Comparison of ENCODE assay signal across 12 cellular contexts in genomic region chr9:104907278-104907951, GRCh38. TPM values are rescaled to one million over a fixed set of nuclear protein-coding genes. Genes with fewer than 3 reads are reported as not detected.
DNase-seq lines count a peak whose midpoint lies in the region; ATAC-seq and TF ChIP-seq lines count a peak whose summit lies in the region.
"Had no signal": no experiment of that assay in that cellular context is flagged by ENCODE, and none has a peak within 500 bp of the region (broad histone marks: within the 10 kb centered on the region; RNA-seq: fewer than 3 reads in every experiment).

No MANE protein-coding gene starts in this region.

- TF ChIP-seq POLR2A in vagina (IDR thresholded peaks at IDR 0.05), result no peak

- H3K36me3 ChIP-seq in MG63, result no peaks in the 10 kb centered on the region
- peaks cover 10% of the 10 kb centered on the region for H3K36me3 ChIP-seq in lower lobe of right lung
- H3K36me3 ChIP-seq in vagina, result peaks cover 0 to 6% of the 10 kb centered on the region in 2 donors

- TF ChIP-seq CTCF in epithelial cell of esophagus (IDR thresholded peaks at IDR 0.05; ENCODE audit: insufficient read depth, low read depth, low read length, missing control alignments), result no peak
- TF ChIP-seq CTCF in lower lobe of right lung (IDR thresholded peaks at IDR 0.05), result no peak
- TF ChIP-seq CTCF in vagina (IDR thresholded peaks at IDR 0.05), result no peak

- DNase-seq in MG63 (peak; percentile 58), epithelial cell of esophagus (ENCODE audit: low read depth) (peak; percentile 66), lower lobe of right lung (no peak), vagina (ENCODE audit: extremely low spot score in 2 of 2) (no peak), activated gamma-delta T cell treated with Interleukin-2 at 50 U/mL for 16 hours (no peak), T-helper 1 cell (no peak)
- DNase-seq: activated CD4-positive, alpha-beta T cell treated with anti-CD3 and anti-CD28 coated beads for 48 hours; central memory CD4-positive, alpha-beta T cell; NCI-H1417 treated with DMSO at 0.1 percent for 48 hours; spleen had no signal

- H3K27ac ChIP-seq in lower lobe of right lung (peak overlapping the region; percentile 36), vagina (peak overlapping the region; percentile 9)

- H3K4me1 ChIP-seq in lower lobe of right lung, result peaks cover 61% of the 10 kb centered on the region
- peaks cover 95% of the 10 kb centered on the region for H3K4me1 ChIP-seq in vagina

- no peaks in the 10 kb centered on the region for H3K27me3 ChIP-seq in MG63
- no peaks in the 10 kb centered on the region for H3K27me3 ChIP-seq in lower lobe of right lung (ENCODE audit: low read depth)
- no peaks in the 10 kb centered on the region for H3K27me3 ChIP-seq in vagina
- H3K27me3 ChIP-seq: spleen had no signal

- no peaks in the 10 kb centered on the region for H3K9me3 ChIP-seq in MG63
- H3K9me3 ChIP-seq in lower lobe of right lung, result no peaks in the 10 kb centered on the region
- no peaks in the 10 kb centered on the region for H3K9me3 ChIP-seq in vagina
- H3K9me3 ChIP-seq: spleen had no signal

- peak in 1 of 2 donors; percentile 25 for ATAC-seq in lower lobe of right lung
- no peak for ATAC-seq in GM19463 (IDR thresholded peaks at IDR 0.05; ENCODE audit: unreplicated experiment)
- no peak for ATAC-seq in GM19455 (IDR thresholded peaks at IDR 0.05; ENCODE audit: unreplicated experiment)

- no peak overlapping the region for H3K4me3 ChIP-seq in MG63
- H3K4me3 ChIP-seq in epithelial cell of esophagus (ENCODE audit: low read length), result no peak overlapping the region
- no peak overlapping the region for H3K4me3 ChIP-seq in lower lobe of right lung
- no peak overlapping the region for H3K4me3 ChIP-seq in vagina
- H3K4me3 ChIP-seq: spleen had no signal

- intact Hi-C loops in lower lobe of right lung (cut with DNase I) (no loop called here), vagina (cut with DNase I) (no loop called here)

RNA-seq across cellular contexts. Expression of gene ABCA1, which starts 20.5 kb away (rescaled TPM):
- 2.4 and 2.9 TPM in 2 replicates for total RNA-seq in MG63 (2014; rRNA removed; shearing (Covaris generic); ENCODE audit: low replicate concordance)
- total RNA-seq in lower lobe of right lung (46.8 TPM), vagina (30.7 TPM)

Comparison
In these comparisons a context has a peak if more than half of its experiments do, and no peak if none do; other contexts are left out.
1. DNase-seq: peak in MG63 (single experiment) and epithelial cell of esophagus (single experiment); none in lower lobe of right lung (single experiment), vagina (0 of 2), activated gamma-delta T cell treated with Interleukin-2 at 50 U/mL for 16 hours (single experiment) and T-helper 1 cell (0 of 5).